In genomic region chr3:43770426-43771103, GRCh38 we compare ENCODE assay signal across 8 cellular contexts.
DNase-seq lines count a peak whose midpoint lies in the region; ATAC-seq lines count a peak whose summit lies in the region.

No MANE protein-coding gene starts in this region.

- peak; percentile 56 for DNase-seq in activated naive CD4-positive, alpha-beta T cell treated with Interleukin-2 at 50 U/mL for 16 hours
- no peak for DNase-seq in activated naive CD4-positive, alpha-beta T cell (lab: John Stamatoyannopoulos, UW)
- peak; percentile 25 for DNase-seq in activated effector memory CD4-positive, alpha-beta T cell treated with Interleukin-2 at 50 U/mL for 16 hours
- DNase-seq in hepatic stellate cell (ENCODE audit: low spot score), result peak; percentile 67
- peak; percentile 24 to 31 for DNase-seq in stimulated activated CD8-positive, alpha-beta memory T cell treated with anti-CD3 and anti-CD28 coated beads, Interleukin-7, amount 100 ng/mL, for 4 hours (ENCODE audit: low read depth in 2 of 2)

- ATAC-seq in HG02610 (IDR thresholded peaks at IDR 0.05; ENCODE audit: unreplicated experiment), result no peak
- ATAC-seq in GM18858 (IDR thresholded peaks at IDR 0.05; ENCODE audit: unreplicated experiment), result no peak
- ATAC-seq in GM21723 (IDR thresholded peaks at IDR 0.05; ENCODE audit: unreplicated experiment), result no peak

Comparison
In these comparisons a context has a peak if more than half of its experiments do, and no peak if none do; other contexts are left out.
1. DNase-seq: peak in activated naive CD4-positive, alpha-beta T cell treated with Interleukin-2 at 50 U/mL for 16 hours (single experiment), activated effector memory CD4-positive, alpha-beta T cell treated with Interleukin-2 at 50 U/mL for 16 hours (single experiment), hepatic stellate cell (single experiment) and stimulated activated CD8-positive, alpha-beta memory T cell treated with anti-CD3 and anti-CD28 coated beads, Interleukin-7, amount 100 ng/mL, for 4 hours (2 of 2); none in activated naive CD4-positive, alpha-beta T cell (0 of 4).